ENCODE assay signal across 23 cellular contexts in the genomic region with DNA sequence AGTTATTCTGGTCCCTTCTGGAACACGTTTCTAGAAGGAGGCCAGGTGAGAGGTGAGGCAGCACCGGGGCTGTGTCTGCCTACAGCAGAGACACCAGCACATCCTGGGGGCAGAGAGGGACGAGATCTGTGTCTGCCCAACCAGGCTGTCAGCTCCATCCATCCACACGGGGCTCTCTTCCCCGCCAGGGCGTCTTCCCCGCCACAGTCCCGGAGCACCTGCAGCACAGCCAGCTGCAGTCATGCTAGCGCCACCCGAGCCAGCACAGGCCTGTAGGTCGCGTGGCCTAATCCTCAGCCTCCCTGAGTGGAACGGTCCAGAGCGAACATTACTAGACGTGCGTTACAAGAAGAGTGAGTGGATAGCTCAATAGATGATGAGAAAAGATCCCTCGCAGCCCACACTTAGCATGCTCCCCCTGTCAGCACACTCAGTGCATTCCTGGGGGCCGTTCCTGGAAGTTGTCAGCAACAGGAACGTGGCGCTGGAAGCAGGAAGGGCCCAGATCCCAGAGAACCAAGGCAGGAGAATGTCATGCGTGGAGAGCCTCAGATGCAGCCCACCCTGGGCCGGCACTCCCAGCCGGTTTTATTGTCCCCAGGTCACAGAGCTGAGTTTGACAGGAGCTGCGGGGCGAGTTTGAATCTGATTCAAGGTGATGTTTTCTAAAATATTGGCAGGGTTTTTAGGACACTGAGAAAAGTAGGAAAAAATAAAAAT.
DNase-seq lines count a peak whose midpoint lies in the region; ATAC-seq and TF ChIP-seq lines count a peak whose summit lies in the region.
"Had no signal": no experiment of that assay in that cellular context is flagged by ENCODE, and none has a peak within 500 bp of the region (broad histone marks: within the 10 kb centered on the region; RNA-seq: fewer than 3 reads in every experiment).

No MANE protein-coding gene starts in this region.

- H3K36me3 ChIP-seq in WERI-Rb-1 (no peaks in the 10 kb centered on the region), subcutaneous abdominal adipose tissue (ENCODE audit: control insufficient read depth in 5 of 5, insufficient read depth in 5 of 5, low read length in 5 of 5) (no peaks in the 10 kb centered on the region)
- H3K36me3 ChIP-seq: esophagus squamous epithelium, thoracic aorta had no signal

- peak; percentile 56 for DNase-seq in Right ventricle myocardium inferior (ENCODE audit: missing footprints)
- no peak for DNase-seq in cardiac septum (ENCODE audit: low spot score)
- peak; percentile 20 for DNase-seq in WERI-Rb-1
- peak; percentile 56 for DNase-seq in left kidney (ENCODE audit: low read depth, low spot score)
- DNase-seq in activated T-cell treated with anti-CD3 and anti-CD28 coated beads, Interleukin-2, amount 50 U/mL, for 24 hours, result no peak
- DNase-seq in OCI-M1 (lab: John Stamatoyannopoulos, UW), result no peak
- DNase-seq: activated CD4-positive, alpha-beta T cell treated with anti-CD3 and anti-CD28 coated beads, Interleukin-2, amount 50 U/mL, for 48 hours; activated naive CD4-positive, alpha-beta T cell treated with anti-CD3 and anti-CD28 coated beads, Interleukin-2, amount 10 ng/mL, durations not matched to agents 7 days and 5 days; CD4-positive, alpha-beta memory T cell; cerebellar nuclear complex; DMS79 treated with DMSO at 0.1 percent for 48 hours; effector CD8-positive, alpha-beta T cell; esophagus squamous epithelium; IMR-90; NCI-H1694; NCI-H345; stimulated activated CD4-positive, alpha-beta T cell treated with anti-CD3 and anti-CD28 coated beads, Interleukin-15, amount 100 ng/mL, for 24 hours had no signal

- H3K4me3 Mint-ChIP-seq in activated T-cell treated with anti-CD3 and anti-CD28 coated beads, Interleukin-2, amount 50 U/mL, for 24 hours, result no peak overlapping the region
- H3K4me3 Mint-ChIP-seq: activated naive CD4-positive, alpha-beta T cell treated with anti-CD3 and anti-CD28 coated beads, Interleukin-2, amount 10 ng/mL, durations not matched to agents 7 days and 5 days; CD4-positive, alpha-beta memory T cell; memory B cell; neural crest cell had no signal

- no peaks in the 10 kb centered on the region for H3K4me1 Mint-ChIP-seq in activated T-cell treated with anti-CD3 and anti-CD28 coated beads, Interleukin-2, amount 50 U/mL, for 24 hours (ENCODE audit: low read depth)
- H3K4me1 Mint-ChIP-seq: activated naive CD4-positive, alpha-beta T cell treated with anti-CD3 and anti-CD28 coated beads, Interleukin-2, amount 10 ng/mL, durations not matched to agents 7 days and 5 days; CD4-positive, alpha-beta memory T cell; memory B cell had no signal

- H3K27me3 Mint-ChIP-seq in activated T-cell treated with anti-CD3 and anti-CD28 coated beads, Interleukin-2, amount 50 U/mL, for 24 hours, result peaks cover 16% of the 10 kb centered on the region

- H3K4me3 ChIP-seq in WERI-Rb-1 (ENCODE audit: low read depth, low read length), result no peak overlapping the region
- no peak overlapping the region for H3K4me3 ChIP-seq in subcutaneous abdominal adipose tissue (ENCODE audit: low read depth in 1 of 5, low read length in 5 of 5)
- H3K4me3 ChIP-seq: esophagus squamous epithelium, thoracic aorta had no signal

- peaks cover 0 to 18% (median 4%) of the 10 kb centered on the region in 5 donors for H3K4me1 ChIP-seq in subcutaneous abdominal adipose tissue (ENCODE audit: control insufficient read depth in 5 of 5, insufficient read depth in 5 of 5, low read length in 5 of 5)

- H3K36me3 Mint-ChIP-seq in activated T-cell treated with anti-CD3 and anti-CD28 coated beads, Interleukin-2, amount 50 U/mL, for 24 hours (ENCODE audit: low read depth), result no peaks in the 10 kb centered on the region
- H3K36me3 Mint-ChIP-seq: activated naive CD4-positive, alpha-beta T cell treated with anti-CD3 and anti-CD28 coated beads, Interleukin-2, amount 10 ng/mL, durations not matched to agents 7 days and 5 days; CD4-positive, alpha-beta memory T cell; memory B cell had no signal

- H3K27ac Mint-ChIP-seq in activated T-cell treated with anti-CD3 and anti-CD28 coated beads, Interleukin-2, amount 50 U/mL, for 24 hours, result no peak overlapping the region
- H3K27ac Mint-ChIP-seq: activated naive CD4-positive, alpha-beta T cell treated with anti-CD3 and anti-CD28 coated beads, Interleukin-2, amount 10 ng/mL, durations not matched to agents 7 days and 5 days; CD4-positive, alpha-beta memory T cell; memory B cell had no signal

- no peaks in the 10 kb centered on the region for H3K9me3 Mint-ChIP-seq in activated T-cell treated with anti-CD3 and anti-CD28 coated beads, Interleukin-2, amount 50 U/mL, for 24 hours
- H3K9me3 Mint-ChIP-seq: activated naive CD4-positive, alpha-beta T cell treated with anti-CD3 and anti-CD28 coated beads, Interleukin-2, amount 10 ng/mL, durations not matched to agents 7 days and 5 days; CD4-positive, alpha-beta memory T cell; memory B cell; neural crest cell had no signal

- H3K27me3 ChIP-seq in WERI-Rb-1 (ENCODE audit: insufficient read depth, low read depth, severe bottlenecking) (peaks cover 96% of the 10 kb centered on the region), subcutaneous abdominal adipose tissue (ENCODE audit: control insufficient read depth in 5 of 5, insufficient read depth in 4 of 5, low read length in 5 of 5) (peaks cover 0 to 22% (median 15%) of the 10 kb centered on the region in 5 donors)

- H3K9ac ChIP-seq in subcutaneous abdominal adipose tissue (ENCODE audit: low read length in 5 of 5), result no peak overlapping the region

- TF ChIP-seq CTCF in WERI-Rb-1 (IDR thresholded peaks at IDR 0.05; ENCODE audit: low read depth, low read length), result no peak

- H3K27ac ChIP-seq in WERI-Rb-1, result no peak overlapping the region
- H3K27ac ChIP-seq in subcutaneous abdominal adipose tissue (ENCODE audit: low read depth, low read length), result peak overlapping the region; percentile 10
- H3K27ac ChIP-seq: esophagus squamous epithelium, HL-60 had no signal

- ATAC-seq in Right ventricle myocardium inferior (peak; percentile 32), GM19035 (IDR thresholded peaks at IDR 0.05; ENCODE audit: unreplicated experiment) (no peak)

- intact Hi-C loops in Right ventricle myocardium inferior (cut with DNase I) (no loop called here), cardiac septum (cut with DNase I) (no loop called here)

- no peaks in the 10 kb centered on the region for H3K9me3 ChIP-seq in WERI-Rb-1 (ENCODE audit: severe bottlenecking)
- no peaks in the 10 kb centered on the region for H3K9me3 ChIP-seq in subcutaneous abdominal adipose tissue (ENCODE audit: control insufficient read depth in 5 of 5, low read length in 5 of 5)
- H3K9me3 ChIP-seq: esophagus squamous epithelium, thoracic aorta had no signal

Comparison
In these comparisons a context has a peak if more than half of its experiments do, and no peak if none do; other contexts are left out.
1. DNase-seq: peak in Right ventricle myocardium inferior (single experiment), WERI-Rb-1 (single experiment) and left kidney (single experiment); none in cardiac septum (single experiment), activated T-cell treated with anti-CD3 and anti-CD28 coated beads, Interleukin-2, amount 50 U/mL, for 24 hours (single experiment) and OCI-M1 (single experiment).